In genomic region chr13:110339975-110340550, GRCh38 we compare ENCODE assay signal across 11 cellular contexts. TPM values are rescaled to one million over a fixed set of nuclear protein-coding genes. Genes with fewer than 3 reads are reported as not detected.
DNase-seq lines count a peak whose midpoint lies in the region; ATAC-seq and TF ChIP-seq lines count a peak whose summit lies in the region.
"Had no signal": no experiment of that assay in that cellular context is flagged by ENCODE, and none has a peak within 500 bp of the region (broad histone marks: within the 10 kb centered on the region; RNA-seq: fewer than 3 reads in every experiment).

No MANE protein-coding gene starts in this region.

- ATAC-seq in GM18502 (IDR thresholded peaks at IDR 0.05; ENCODE audit: poor library complexity, unreplicated experiment) (no peak), HG03045 (IDR thresholded peaks at IDR 0.05; ENCODE audit: unreplicated experiment) (no peak), GM19328 (IDR thresholded peaks at IDR 0.05; ENCODE audit: unreplicated experiment) (no peak)

- H3K27me3 ChIP-seq in ascending aorta (no peaks in the 10 kb centered on the region), mesenchymal stem cell (ENCODE audit: control insufficient read depth in 1 of 2, insufficient read depth in 1 of 2, low read length in 2 of 2) (no peaks in the 10 kb centered on the region), stomach (no peaks in the 10 kb centered on the region)

- H3K14ac ChIP-seq in mesenchymal stem cell (ENCODE audit: low read length in 2 of 2): no peak overlapping the region

- peaks cover 5% of the 10 kb centered on the region for H3K79me1 ChIP-seq in mesenchymal stem cell (replicated peaks; ENCODE audit: low read length, poor library complexity, severe bottlenecking)

- H3K4me3 Mint-ChIP-seq in T-helper 2 cell treated with Interferon-gamma antibody and Interleukin-4, amounts not matched to agents 5 μg/mL and 100 μg/mL, for 36 hours: peak overlapping the region; percentile 71

- H3K27ac Mint-ChIP-seq in T-helper 2 cell treated with Interferon-gamma antibody and Interleukin-4, amounts not matched to agents 5 μg/mL and 100 μg/mL, for 36 hours: peak overlapping the region; percentile 38

- peak overlapping the region; percentile 27 to 49 for H3K4ac ChIP-seq in mesenchymal stem cell (ENCODE audit: low read depth in 1 of 2, low read length in 2 of 2)

- no peak overlapping the region for H3K4me2 ChIP-seq in mesenchymal stem cell (ENCODE audit: low read length, poor library complexity, severe bottlenecking)

- peak overlapping the region; percentile 86 for H4K8ac ChIP-seq in mesenchymal stem cell (ENCODE audit: low read length)

- DNase-seq in T-helper 2 cell treated with Interferon-gamma antibody and Interleukin-4, amounts not matched to agents 5 μg/mL and 100 μg/mL, for 36 hours (ENCODE audit: low spot score): no peak
- DNase-seq in T-helper 2 cell (no peak), ascending aorta (ENCODE audit: low spot score in 2 of 2) (peak in 1 of 2 donors; percentile 65), mesenchymal stem cell (no peak), stomach (no peak)
- DNase-seq: DMS53, NCI-H187 had no signal

- H2BK12ac ChIP-seq in mesenchymal stem cell (ENCODE audit: low read length in 2 of 2): peak overlapping the region; percentile 34 to 38

- H3K4me1 ChIP-seq in ascending aorta (peaks cover 43 to 74% of the 10 kb centered on the region in 2 donors), mesenchymal stem cell (ENCODE audit: control insufficient read depth, insufficient read depth, low read depth, low read length) (peaks cover 37% of the 10 kb centered on the region), stomach (peaks cover 7 to 95% (median 52%) of the 10 kb centered on the region in 4 donors)

- peak overlapping the region; percentile 94 for H2AK5ac ChIP-seq in mesenchymal stem cell (ENCODE audit: low read length, severe bottlenecking)

- H2BK15ac ChIP-seq in mesenchymal stem cell (ENCODE audit: low read depth, poor library complexity, severe bottlenecking): no peak overlapping the region

- TF ChIP-seq EP300 in stomach (IDR thresholded peaks at IDR 0.05): no peak

- no peak for TF ChIP-seq POLR2A in stomach (IDR thresholded peaks at IDR 0.05)

- no peak for TF ChIP-seq CTCF in ascending aorta (IDR thresholded peaks at IDR 0.05)
- TF ChIP-seq CTCF in stomach (IDR thresholded peaks at IDR 0.05): no peak

- H3K23ac ChIP-seq in mesenchymal stem cell (ENCODE audit: low read length in 2 of 2): no peak overlapping the region

- H2BK5ac ChIP-seq in mesenchymal stem cell (ENCODE audit: low read depth, low read length, poor library complexity, severe bottlenecking): peak overlapping the region; percentile 59

- H3K4me3 ChIP-seq in ascending aorta: peak overlapping the region; percentile 17 to 51
- H3K4me3 ChIP-seq in mesenchymal stem cell (ENCODE audit: insufficient read depth in 1 of 2, low read depth in 1 of 2, low read length in 2 of 2): no peak overlapping the region
- peak overlapping the region in 2 of 4 donors; percentile 8 to 16 for H3K4me3 ChIP-seq in stomach

- peaks cover 20% of the 10 kb centered on the region for H3K4me1 Mint-ChIP-seq in T-helper 2 cell treated with Interferon-gamma antibody and Interleukin-4, amounts not matched to agents 5 μg/mL and 100 μg/mL, for 36 hours (ENCODE audit: low read depth)

- H3K18ac ChIP-seq in mesenchymal stem cell (ENCODE audit: low read depth in 1 of 2, low read length in 2 of 2): peak overlapping the region; percentile 48 to 91

- H3K9me3 ChIP-seq in ascending aorta (no peaks in the 10 kb centered on the region), mesenchymal stem cell (ENCODE audit: control insufficient read depth, low read length) (no peaks in the 10 kb centered on the region), stomach (no peaks in the 10 kb centered on the region)

- peak overlapping the region; percentile 71 for H2BK120ac ChIP-seq in mesenchymal stem cell (ENCODE audit: low read depth, low read length)

- H3K36me3 Mint-ChIP-seq in T-helper 2 cell treated with Interferon-gamma antibody and Interleukin-4, amounts not matched to agents 5 μg/mL and 100 μg/mL, for 36 hours (ENCODE audit: low read depth): no peaks in the 10 kb centered on the region
- H3K36me3 Mint-ChIP-seq: T-cell had no signal

- H2AFZ ChIP-seq in mesenchymal stem cell (ENCODE audit: low read depth, low read length): no peak overlapping the region

- no peaks in the 10 kb centered on the region for H3K9me3 Mint-ChIP-seq in T-helper 2 cell treated with Interferon-gamma antibody and Interleukin-4, amounts not matched to agents 5 μg/mL and 100 μg/mL, for 36 hours

- peaks cover 25% of the 10 kb centered on the region for H3K27me3 Mint-ChIP-seq in T-helper 2 cell treated with Interferon-gamma antibody and Interleukin-4, amounts not matched to agents 5 μg/mL and 100 μg/mL, for 36 hours (ENCODE audit: low read depth)

- peak overlapping the region; percentile 25 for H4K91ac ChIP-seq in mesenchymal stem cell (ENCODE audit: low read length)

- H3K27ac ChIP-seq in ascending aorta (peak overlapping the region; percentile 95 to 96), mesenchymal stem cell (ENCODE audit: low read length, poor library complexity, severe bottlenecking) (peak overlapping the region; percentile 92), stomach (peak overlapping the region; percentile 72 to 92 (median 88))

- H3K36me3 ChIP-seq in ascending aorta (peaks cover 1 to 9% of the 10 kb centered on the region in 2 donors), mesenchymal stem cell (ENCODE audit: control insufficient read depth in 1 of 2, insufficient read depth in 2 of 2, low read depth in 1 of 2, low read length in 2 of 2) (peaks cover 0 to 25% of the 10 kb centered on the region in 2 experiments), stomach (no peaks in the 10 kb centered on the region)

- intact Hi-C loops in ascending aorta (cut with DNase I) (loop anchor here (1.0 to 2.0 kb wide), 3 partner anchors 11 to 73 kb away; partner anchors contain the start of genes COL4A1 and COL4A2), stomach (cut with DNase I; ENCODE audit: low total_unique reads) (no loop called here)

- 64% methylated on average over 3 of the region's 9 CpGs for WGBS in mesenchymal stem cell
- 77 to 86% (median 78%) methylated on average over 9 of the region's 9 CpGs for WGBS in stomach, 5 donors

- no peak overlapping the region for H3K9ac ChIP-seq in mesenchymal stem cell (ENCODE audit: low read length)

RNA-seq across cellular contexts. Expression of gene COL4A2, which starts 33.0 kb away (rescaled TPM):
- total RNA-seq in ascending aorta: 1,227 TPM
- polyA plus RNA-seq in mesenchymal stem cell (2013, experiment 1 of 2): 2,099 TPM
- polyA plus RNA-seq in mesenchymal stem cell (2013, experiment 2 of 2): 2,053 TPM
- total RNA-seq in stomach: 100 to 1,000 TPM; 134 to 531 (median 366) TPM
- 10 to 100 TPM; 24.0 to 96.6 (median 38.4) TPM for polyA plus RNA-seq in stomach

RNA-seq across cellular contexts. Expression of gene COL4A1, which starts 33.1 kb away (rescaled TPM):
- total RNA-seq in ascending aorta: 756 TPM
- polyA plus RNA-seq in mesenchymal stem cell (2013, experiment 1 of 2): 2,271 TPM
- polyA plus RNA-seq in mesenchymal stem cell (2013, experiment 2 of 2): 2,270 TPM
- total RNA-seq in stomach: 100 to 1,000 TPM; 132 to 798 (median 175) TPM
- 10 to 100 TPM; 18.8 to 59.0 (median 30.6) TPM for polyA plus RNA-seq in stomach

Comparison
In these comparisons a context has a peak if more than half of its experiments do, and no peak if none do; other contexts are left out.
1. H3K4me3 ChIP-seq: peak in ascending aorta (2 of 2); none in mesenchymal stem cell (0 of 2).
2. Peak in every context shown above with its lines, with median percentiles within 50 percentile points of each other: H3K27ac ChIP-seq.